In the genomic region with DNA sequence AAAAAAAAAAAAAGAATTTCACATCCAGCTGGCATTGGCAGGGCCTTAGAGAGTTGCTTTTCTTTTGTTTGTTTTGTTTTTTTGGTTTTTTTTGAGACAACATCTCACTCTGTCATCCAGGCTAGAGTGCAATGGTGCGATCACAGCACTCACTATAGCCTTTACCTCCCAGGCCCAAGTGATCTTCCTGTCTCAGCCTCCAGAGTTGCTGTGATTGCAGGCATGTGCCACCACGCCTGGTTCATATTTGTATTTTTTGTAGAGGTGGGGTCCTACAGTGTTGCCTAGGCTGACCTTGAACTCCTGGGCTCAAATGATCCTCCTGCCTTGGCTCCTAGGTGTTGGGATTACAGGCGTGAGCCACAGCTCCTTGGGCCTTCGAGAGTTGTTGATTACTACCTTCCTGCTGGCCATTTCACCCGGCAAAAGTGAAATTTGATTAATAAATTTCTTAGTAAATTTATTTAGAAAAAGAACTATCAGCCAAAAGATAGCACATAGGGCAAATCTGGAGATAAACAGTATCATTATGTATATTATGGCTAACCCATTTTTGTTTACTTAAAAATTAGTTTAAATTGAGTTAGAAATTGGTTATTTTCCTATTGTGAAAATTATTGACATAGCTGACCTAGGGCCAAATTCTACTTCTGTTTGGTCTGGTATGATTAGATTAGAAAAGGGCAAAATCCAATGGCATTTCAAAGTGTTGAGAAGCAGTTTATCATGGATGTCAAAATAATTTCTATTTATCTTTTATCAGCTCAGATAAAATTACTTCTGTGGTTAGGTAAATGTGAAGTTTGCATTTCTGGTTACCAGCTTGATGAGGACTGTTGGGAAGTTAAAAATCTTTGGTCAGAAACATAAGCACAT, we compare ENCODE assay signal across 1 cellular context.
TF ChIP-seq lines count a peak whose summit lies in the region.

No MANE protein-coding gene starts in this region.

TF ChIP-seq in HepG2, 621 proteins besides CTCF, POLR2A, EP300 and RAD21 (continued from another document and continues in another):
- no peak for TF ChIP-seq SOX6 (IDR thresholded peaks at IDR 0.05)
- TF ChIP-seq SOX6 (CRISPR knock-in tag; IDR thresholded peaks at IDR 0.05): peak; percentile 14; the same call in 1 of the 2 replicates
- no peak for TF ChIP-seq SIX1 (CRISPR knock-in tag; IDR thresholded peaks at IDR 0.05; ENCODE audit: borderline replicate concordance)
- TF ChIP-seq, protein P1, sequence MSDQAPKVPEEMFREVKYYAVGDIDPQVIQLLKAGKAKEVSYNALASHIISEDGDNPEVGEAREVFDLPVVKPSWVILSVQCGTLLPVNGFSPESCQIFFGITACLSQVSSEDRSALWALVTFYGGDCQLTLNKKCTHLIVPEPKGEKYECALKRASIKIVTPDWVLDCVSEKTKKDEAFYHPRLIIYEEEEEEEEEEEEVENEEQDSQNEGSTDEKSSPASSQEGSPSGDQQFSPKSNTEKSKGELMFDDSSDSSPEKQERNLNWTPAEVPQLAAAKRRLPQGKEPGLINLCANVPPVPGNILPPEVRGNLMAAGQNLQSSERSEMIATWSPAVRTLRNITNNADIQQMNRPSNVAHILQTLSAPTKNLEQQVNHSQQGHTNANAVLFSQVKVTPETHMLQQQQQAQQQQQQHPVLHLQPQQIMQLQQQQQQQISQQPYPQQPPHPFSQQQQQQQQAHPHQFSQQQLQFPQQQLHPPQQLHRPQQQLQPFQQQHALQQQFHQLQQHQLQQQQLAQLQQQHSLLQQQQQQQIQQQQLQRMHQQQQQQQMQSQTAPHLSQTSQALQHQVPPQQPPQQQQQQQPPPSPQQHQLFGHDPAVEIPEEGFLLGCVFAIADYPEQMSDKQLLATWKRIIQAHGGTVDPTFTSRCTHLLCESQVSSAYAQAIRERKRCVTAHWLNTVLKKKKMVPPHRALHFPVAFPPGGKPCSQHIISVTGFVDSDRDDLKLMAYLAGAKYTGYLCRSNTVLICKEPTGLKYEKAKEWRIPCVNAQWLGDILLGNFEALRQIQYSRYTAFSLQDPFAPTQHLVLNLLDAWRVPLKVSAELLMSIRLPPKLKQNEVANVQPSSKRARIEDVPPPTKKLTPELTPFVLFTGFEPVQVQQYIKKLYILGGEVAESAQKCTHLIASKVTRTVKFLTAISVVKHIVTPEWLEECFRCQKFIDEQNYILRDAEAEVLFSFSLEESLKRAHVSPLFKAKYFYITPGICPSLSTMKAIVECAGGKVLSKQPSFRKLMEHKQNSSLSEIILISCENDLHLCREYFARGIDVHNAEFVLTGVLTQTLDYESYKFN (CRISPR knock-in tag; conservative IDR thresholded peaks at IDR 0.05): peak; percentile 64
- TF ChIP-seq ZSCAN31 (CRISPR knock-in tag; IDR thresholded peaks at IDR 0.05; ENCODE audit: low read depth): no peak
- TF ChIP-seq TOPORS (CRISPR knock-in tag; IDR thresholded peaks at IDR 0.05): no peak
- TF ChIP-seq, protein P2, sequence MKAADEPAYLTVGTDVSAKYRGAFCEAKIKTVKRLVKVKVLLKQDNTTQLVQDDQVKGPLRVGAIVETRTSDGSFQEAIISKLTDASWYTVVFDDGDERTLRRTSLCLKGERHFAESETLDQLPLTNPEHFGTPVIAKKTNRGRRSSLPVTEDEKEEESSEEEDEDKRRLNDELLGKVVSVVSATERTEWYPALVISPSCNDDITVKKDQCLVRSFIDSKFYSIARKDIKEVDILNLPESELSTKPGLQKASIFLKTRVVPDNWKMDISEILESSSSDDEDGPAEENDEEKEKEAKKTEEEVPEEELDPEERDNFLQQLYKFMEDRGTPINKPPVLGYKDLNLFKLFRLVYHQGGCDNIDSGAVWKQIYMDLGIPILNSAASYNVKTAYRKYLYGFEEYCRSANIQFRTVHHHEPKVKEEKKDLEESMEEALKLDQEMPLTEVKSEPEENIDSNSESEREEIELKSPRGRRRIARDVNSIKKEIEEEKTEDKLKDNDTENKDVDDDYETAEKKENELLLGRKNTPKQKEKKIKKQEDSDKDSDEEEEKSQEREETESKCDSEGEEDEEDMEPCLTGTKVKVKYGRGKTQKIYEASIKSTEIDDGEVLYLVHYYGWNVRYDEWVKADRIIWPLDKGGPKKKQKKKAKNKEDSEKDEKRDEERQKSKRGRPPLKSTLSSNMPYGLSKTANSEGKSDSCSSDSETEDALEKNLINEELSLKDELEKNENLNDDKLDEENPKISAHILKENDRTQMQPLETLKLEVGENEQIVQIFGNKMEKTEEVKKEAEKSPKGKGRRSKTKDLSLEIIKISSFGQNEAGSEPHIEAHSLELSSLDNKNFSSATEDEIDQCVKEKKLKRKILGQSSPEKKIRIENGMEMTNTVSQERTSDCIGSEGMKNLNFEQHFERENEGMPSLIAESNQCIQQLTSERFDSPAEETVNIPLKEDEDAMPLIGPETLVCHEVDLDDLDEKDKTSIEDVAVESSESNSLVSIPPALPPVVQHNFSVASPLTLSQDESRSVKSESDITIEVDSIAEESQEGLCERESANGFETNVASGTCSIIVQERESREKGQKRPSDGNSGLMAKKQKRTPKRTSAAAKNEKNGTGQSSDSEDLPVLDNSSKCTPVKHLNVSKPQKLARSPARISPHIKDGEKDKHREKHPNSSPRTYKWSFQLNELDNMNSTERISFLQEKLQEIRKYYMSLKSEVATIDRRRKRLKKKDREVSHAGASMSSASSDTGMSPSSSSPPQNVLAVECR (CRISPR knock-in tag; IDR thresholded peaks at IDR 0.05; ENCODE audit: borderline replicate concordance): peak; percentile 18; the same call in 1 of the 2 replicates
- TF ChIP-seq NFRKB (IDR thresholded peaks at IDR 0.05): no peak
- peak; percentile 50; the same call in 1 of the 2 replicates for TF ChIP-seq POGZ (CRISPR knock-in tag; IDR thresholded peaks at IDR 0.05)
- 0 out of 2 replicates have a peak, but pooled peaks have one; percentile 37 for TF ChIP-seq TCF7L2 (IDR thresholded peaks at IDR 0.05; ENCODE audit: low read depth, low read length)
- peak; percentile 45; the same call in 1 of the 2 replicates for TF ChIP-seq NR2C2 (CRISPR knock-in tag; IDR thresholded peaks at IDR 0.05; ENCODE audit: borderline replicate concordance)
- TF ChIP-seq, protein P3, sequence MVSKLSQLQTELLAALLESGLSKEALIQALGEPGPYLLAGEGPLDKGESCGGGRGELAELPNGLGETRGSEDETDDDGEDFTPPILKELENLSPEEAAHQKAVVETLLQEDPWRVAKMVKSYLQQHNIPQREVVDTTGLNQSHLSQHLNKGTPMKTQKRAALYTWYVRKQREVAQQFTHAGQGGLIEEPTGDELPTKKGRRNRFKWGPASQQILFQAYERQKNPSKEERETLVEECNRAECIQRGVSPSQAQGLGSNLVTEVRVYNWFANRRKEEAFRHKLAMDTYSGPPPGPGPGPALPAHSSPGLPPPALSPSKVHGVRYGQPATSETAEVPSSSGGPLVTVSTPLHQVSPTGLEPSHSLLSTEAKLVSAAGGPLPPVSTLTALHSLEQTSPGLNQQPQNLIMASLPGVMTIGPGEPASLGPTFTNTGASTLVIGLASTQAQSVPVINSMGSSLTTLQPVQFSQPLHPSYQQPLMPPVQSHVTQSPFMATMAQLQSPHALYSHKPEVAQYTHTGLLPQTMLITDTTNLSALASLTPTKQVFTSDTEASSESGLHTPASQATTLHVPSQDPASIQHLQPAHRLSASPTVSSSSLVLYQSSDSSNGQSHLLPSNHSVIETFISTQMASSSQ (IDR thresholded peaks at IDR 0.05; ENCODE audit: low read depth): no peak
- TF ChIP-seq, protein P3 (CRISPR knock-in tag; IDR thresholded peaks at IDR 0.05; ENCODE audit: borderline replicate concordance): no peak
- TF ChIP-seq, protein P4, sequence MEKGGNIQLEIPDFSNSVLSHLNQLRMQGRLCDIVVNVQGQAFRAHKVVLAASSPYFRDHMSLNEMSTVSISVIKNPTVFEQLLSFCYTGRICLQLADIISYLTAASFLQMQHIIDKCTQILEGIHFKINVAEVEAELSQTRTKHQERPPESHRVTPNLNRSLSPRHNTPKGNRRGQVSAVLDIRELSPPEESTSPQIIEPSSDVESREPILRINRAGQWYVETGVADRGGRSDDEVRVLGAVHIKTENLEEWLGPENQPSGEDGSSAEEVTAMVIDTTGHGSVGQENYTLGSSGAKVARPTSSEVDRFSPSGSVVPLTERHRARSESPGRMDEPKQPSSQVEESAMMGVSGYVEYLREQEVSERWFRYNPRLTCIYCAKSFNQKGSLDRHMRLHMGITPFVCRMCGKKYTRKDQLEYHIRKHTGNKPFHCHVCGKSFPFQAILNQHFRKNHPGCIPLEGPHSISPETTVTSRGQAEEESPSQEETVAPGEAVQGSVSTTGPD (CRISPR knock-in tag; IDR thresholded peaks at IDR 0.05): no peak
- TF ChIP-seq HMG20B (CRISPR knock-in tag; conservative IDR thresholded peaks at IDR 0.05): no peak
- no peak for TF ChIP-seq ZNF577 (CRISPR knock-in tag; IDR thresholded peaks at IDR 0.05; ENCODE audit: borderline replicate concordance, low read depth)
- no peak for TF ChIP-seq ZNF510 (CRISPR knock-in tag; IDR thresholded peaks at IDR 0.05; ENCODE audit: low read depth)
- TF ChIP-seq ZNF562 (CRISPR knock-in tag; IDR thresholded peaks at IDR 0.05; ENCODE audit: borderline replicate concordance): no peak
- TF ChIP-seq TBX2 (CRISPR knock-in tag; IDR thresholded peaks at IDR 0.05; ENCODE audit: borderline replicate concordance): peak; percentile 26; the same call in 1 of the 2 replicates
- TF ChIP-seq GABPA (IDR thresholded peaks at IDR 0.05; ENCODE audit: low read depth, low read length): no peak
- TF ChIP-seq GABPA (CRISPR knock-in tag; IDR thresholded peaks at IDR 0.05; ENCODE audit: low read depth): no peak
- TF ChIP-seq ZNF180 (CRISPR knock-in tag; IDR thresholded peaks at IDR 0.05; ENCODE audit: borderline replicate concordance, low read depth): no peak
- TF ChIP-seq, protein P5, sequence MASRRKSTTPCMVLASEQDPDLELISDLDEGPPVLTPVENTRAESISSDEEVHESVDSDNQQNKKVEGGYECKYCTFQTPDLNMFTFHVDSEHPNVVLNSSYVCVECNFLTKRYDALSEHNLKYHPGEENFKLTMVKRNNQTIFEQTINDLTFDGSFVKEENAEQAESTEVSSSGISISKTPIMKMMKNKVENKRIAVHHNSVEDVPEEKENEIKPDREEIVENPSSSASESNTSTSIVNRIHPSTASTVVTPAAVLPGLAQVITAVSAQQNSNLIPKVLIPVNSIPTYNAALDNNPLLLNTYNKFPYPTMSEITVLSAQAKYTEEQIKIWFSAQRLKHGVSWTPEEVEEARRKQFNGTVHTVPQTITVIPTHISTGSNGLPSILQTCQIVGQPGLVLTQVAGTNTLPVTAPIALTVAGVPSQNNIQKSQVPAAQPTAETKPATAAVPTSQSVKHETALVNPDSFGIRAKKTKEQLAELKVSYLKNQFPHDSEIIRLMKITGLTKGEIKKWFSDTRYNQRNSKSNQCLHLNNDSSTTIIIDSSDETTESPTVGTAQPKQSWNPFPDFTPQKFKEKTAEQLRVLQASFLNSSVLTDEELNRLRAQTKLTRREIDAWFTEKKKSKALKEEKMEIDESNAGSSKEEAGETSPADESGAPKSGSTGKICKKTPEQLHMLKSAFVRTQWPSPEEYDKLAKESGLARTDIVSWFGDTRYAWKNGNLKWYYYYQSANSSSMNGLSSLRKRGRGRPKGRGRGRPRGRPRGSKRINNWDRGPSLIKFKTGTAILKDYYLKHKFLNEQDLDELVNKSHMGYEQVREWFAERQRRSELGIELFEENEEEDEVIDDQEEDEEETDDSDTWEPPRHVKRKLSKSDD (CRISPR knock-in tag; IDR thresholded peaks at IDR 0.05; ENCODE audit: low read depth): no peak
- TF ChIP-seq TCF7 (IDR thresholded peaks at IDR 0.05; ENCODE audit: low read depth): peak; percentile 67; the same call in 1 of the 2 replicates
- TF ChIP-seq ZNF749 (CRISPR knock-in tag; IDR thresholded peaks at IDR 0.05; ENCODE audit: borderline replicate concordance): no peak
- TF ChIP-seq, protein P6, sequence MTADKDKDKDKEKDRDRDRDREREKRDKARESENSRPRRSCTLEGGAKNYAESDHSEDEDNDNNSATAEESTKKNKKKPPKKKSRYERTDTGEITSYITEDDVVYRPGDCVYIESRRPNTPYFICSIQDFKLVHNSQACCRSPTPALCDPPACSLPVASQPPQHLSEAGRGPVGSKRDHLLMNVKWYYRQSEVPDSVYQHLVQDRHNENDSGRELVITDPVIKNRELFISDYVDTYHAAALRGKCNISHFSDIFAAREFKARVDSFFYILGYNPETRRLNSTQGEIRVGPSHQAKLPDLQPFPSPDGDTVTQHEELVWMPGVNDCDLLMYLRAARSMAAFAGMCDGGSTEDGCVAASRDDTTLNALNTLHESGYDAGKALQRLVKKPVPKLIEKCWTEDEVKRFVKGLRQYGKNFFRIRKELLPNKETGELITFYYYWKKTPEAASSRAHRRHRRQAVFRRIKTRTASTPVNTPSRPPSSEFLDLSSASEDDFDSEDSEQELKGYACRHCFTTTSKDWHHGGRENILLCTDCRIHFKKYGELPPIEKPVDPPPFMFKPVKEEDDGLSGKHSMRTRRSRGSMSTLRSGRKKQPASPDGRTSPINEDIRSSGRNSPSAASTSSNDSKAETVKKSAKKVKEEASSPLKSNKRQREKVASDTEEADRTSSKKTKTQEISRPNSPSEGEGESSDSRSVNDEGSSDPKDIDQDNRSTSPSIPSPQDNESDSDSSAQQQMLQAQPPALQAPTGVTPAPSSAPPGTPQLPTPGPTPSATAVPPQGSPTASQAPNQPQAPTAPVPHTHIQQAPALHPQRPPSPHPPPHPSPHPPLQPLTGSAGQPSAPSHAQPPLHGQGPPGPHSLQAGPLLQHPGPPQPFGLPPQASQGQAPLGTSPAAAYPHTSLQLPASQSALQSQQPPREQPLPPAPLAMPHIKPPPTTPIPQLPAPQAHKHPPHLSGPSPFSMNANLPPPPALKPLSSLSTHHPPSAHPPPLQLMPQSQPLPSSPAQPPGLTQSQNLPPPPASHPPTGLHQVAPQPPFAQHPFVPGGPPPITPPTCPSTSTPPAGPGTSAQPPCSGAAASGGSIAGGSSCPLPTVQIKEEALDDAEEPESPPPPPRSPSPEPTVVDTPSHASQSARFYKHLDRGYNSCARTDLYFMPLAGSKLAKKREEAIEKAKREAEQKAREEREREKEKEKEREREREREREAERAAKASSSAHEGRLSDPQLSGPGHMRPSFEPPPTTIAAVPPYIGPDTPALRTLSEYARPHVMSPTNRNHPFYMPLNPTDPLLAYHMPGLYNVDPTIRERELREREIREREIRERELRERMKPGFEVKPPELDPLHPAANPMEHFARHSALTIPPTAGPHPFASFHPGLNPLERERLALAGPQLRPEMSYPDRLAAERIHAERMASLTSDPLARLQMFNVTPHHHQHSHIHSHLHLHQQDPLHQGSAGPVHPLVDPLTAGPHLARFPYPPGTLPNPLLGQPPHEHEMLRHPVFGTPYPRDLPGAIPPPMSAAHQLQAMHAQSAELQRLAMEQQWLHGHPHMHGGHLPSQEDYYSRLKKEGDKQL (CRISPR knock-in tag; IDR thresholded peaks at IDR 0.05; ENCODE audit: low read depth): no peak
